8 cellular contexts compared by ENCODE assay signal in genomic region chr6:17962436-17963031, GRCh38.
DNase-seq lines count a peak whose midpoint lies in the region; ATAC-seq and FAIRE-seq lines count a peak whose summit lies in the region.

No MANE protein-coding gene starts in this region.

- DNase-seq in EH (ENCODE audit: low read depth) (peak; percentile 99), RCC 7860 (ENCODE audit: low spot score) (peak; percentile 82), fibroblast of gingiva (ENCODE audit: low read depth) (peak; percentile 90), non-pigmented ciliary epithelial cell (ENCODE audit: low read depth) (peak; percentile 91), activated gamma-delta T cell treated with Interleukin-2 at 50 U/mL for 16 hours (no peak), NCI-H146 (lab: John Stamatoyannopoulos, UW) (no peak), NCI-H1417 (lab: John Stamatoyannopoulos, UW) (no peak)

- peak; percentile 74 for FAIRE-seq in RCC 7860 (lab: Jason Lieb, UNC)

- no peak for ATAC-seq in GM21529 (IDR thresholded peaks at IDR 0.05; ENCODE audit: unreplicated experiment)

Comparison
In these comparisons a context has a peak if more than half of its experiments do, and no peak if none do; other contexts are left out.
1. DNase-seq: peak in EH (single experiment), RCC 7860 (single experiment), fibroblast of gingiva (single experiment) and non-pigmented ciliary epithelial cell (single experiment); none in activated gamma-delta T cell treated with Interleukin-2 at 50 U/mL for 16 hours (single experiment), NCI-H146 (single experiment) and NCI-H1417 (0 of 3).